4 cellular contexts compared by ENCODE assay signal in genomic region chr15:32373671-32374070, GRCh38. TPM values are rescaled to one million over a fixed set of nuclear protein-coding genes. Genes with fewer than 3 reads are reported as not detected.
"Had no signal": no experiment of that assay in that cellular context is flagged by ENCODE, and none has a peak within 500 bp of the region (broad histone marks: within the 10 kb centered on the region; RNA-seq: fewer than 3 reads in every experiment).

No MANE protein-coding gene starts in this region.

RNA-seq across cellular contexts. Expression of gene GOLGA8K, which starts 29.4 kb away (rescaled TPM):
- total RNA-seq: GM23248, H4, HepG2, HFFc6 had no signal
